ENCODE assay signal across 22 cellular contexts in genomic region chr7:131119381-131119780, GRCh38.
A peak's percentile ranks its signal among the peaks of the same experiment; 100 is the strongest.
DNase-seq lines count a peak whose midpoint lies in the region; ATAC-seq, FAIRE-seq and TF ChIP-seq lines count a peak whose summit lies in the region.
"Had no signal": no experiment of that assay in that cellular context is flagged by ENCODE, and none has a peak within 500 bp of the region (broad histone marks: within the 10 kb centered on the region; RNA-seq: fewer than 3 reads in every experiment).

No MANE protein-coding gene starts in this region.

- no peaks in the 10 kb centered on the region for H3K36me3 ChIP-seq in mammary epithelial cell (ENCODE audit: insufficient read depth, low read length)
- no peaks in the 10 kb centered on the region; the same call in 1 of the 2 replicates for H3K36me3 ChIP-seq in Karpas-422 (ENCODE audit: insufficient read depth, low read length)
- H3K36me3 ChIP-seq in K562 (ENCODE audit: control insufficient read depth, insufficient read depth, low read length), result no peaks in the 10 kb centered on the region
- H3K36me3 ChIP-seq in OCI-LY7 (ENCODE audit: insufficient read depth, low read length), result peaks cover 18% of the 10 kb centered on the region

- H3K9me3 ChIP-seq in mammary epithelial cell (replicated peaks; ENCODE audit: insufficient read depth, low read length) (no peaks in the 10 kb centered on the region), Karpas-422 (ENCODE audit: low read length) (peaks cover 11% of the 10 kb centered on the region), K562 (replicated peaks; ENCODE audit: control insufficient read depth, insufficient read depth, low read depth, low read length) (peaks cover 3% of the 10 kb centered on the region; the same call in 1 of the 2 replicates), OCI-LY7 (ENCODE audit: low read length) (peaks cover 20% of the 10 kb centered on the region; the same call in 1 of the 2 replicates)

- H3K9me3 Mint-ChIP-seq in MCF 10A (ENCODE audit: unreplicated experiment), result peaks cover 8% of the 10 kb centered on the region
- H3K9me3 Mint-ChIP-seq: CD4-positive, alpha-beta T cell had no signal

- H3K27ac Mint-ChIP-seq in MCF 10A (ENCODE audit: low read depth, unreplicated experiment), result peak overlapping the region; percentile 46
- H3K27ac Mint-ChIP-seq: CD4-positive, alpha-beta T cell; CD8-positive, alpha-beta T cell had no signal

- TF ChIP-seq EP300 in K562 (IDR thresholded peaks at IDR 0.05; ENCODE audit: low read length), result no peak

- H3K36me3 Mint-ChIP-seq in MCF 10A (ENCODE audit: insufficient read depth, unreplicated experiment), result no peaks in the 10 kb centered on the region
- H3K36me3 Mint-ChIP-seq: CD8-positive, alpha-beta T cell had no signal

- H3K4me1 Mint-ChIP-seq in MCF 10A (ENCODE audit: insufficient read depth, unreplicated experiment), result no peaks in the 10 kb centered on the region

- DNase-seq in MCF 10A (ENCODE audit: unreplicated experiment) (no peak), mammary epithelial cell (no peak), Karpas-422 (no peak), K562 (ENCODE audit: extremely low read depth in 1 of 4, low spot score in 3 of 4) (no peak), OCI-LY7 (ENCODE audit: low spot score) (no peak)
- DNase-seq: AML-193; Caco-2; Calu3; CD4-positive, alpha-beta T cell; CD8-positive, alpha-beta T cell; DMS79 treated with DMSO at 0.1 percent for 48 hours; GF-D8 had no signal

- no peak for FAIRE-seq in K562 (lab: Jason Lieb, UNC)
- FAIRE-seq: A549, D721Med, G401.6, GM12891, GM19239 had no signal

- POLR2A ChIA-PET in MCF 10A (lab: Yijun Ruan, JAX), result no interaction called here
- POLR2A ChIA-PET in K562 (lab: Yijun Ruan, JAX), result no interaction called here
- POLR2A ChIA-PET in OCI-LY7 (lab: Charles Lee), result interaction anchor here (8.9 kb wide), 1 partner anchor 10 kb away, joined by 186 read pairs; no protein-coding TSS in a partner anchor

- no TSS peak for BruUV-seq in MCF 10A (replicated peaks; lab: Mats Ljungman, UMichigan)
- BruUV-seq in mammary epithelial cell (replicated peaks; lab: Mats Ljungman, UMichigan), result no TSS peak
- no TSS peak for BruUV-seq in K562 (replicated peaks; lab: Mats Ljungman, UMichigan)
- no TSS peak for BruUV-seq in OCI-LY7 (replicated peaks; lab: Mats Ljungman, UMichigan)

- CTCF ChIA-PET in MCF 10A (lab: Yijun Ruan, JAX) (interaction anchor here (0.6 kb wide), 1 partner anchor 19 kb away, joined by 5 read pairs; no protein-coding TSS in a partner anchor), mammary epithelial cell (lab: Charles Lee; ENCODE audit: low non-redundant PET) (interaction anchor here (0.7 kb wide), 1 partner anchor 31 kb away, joined by 4 read pairs; no protein-coding TSS in a partner anchor), K562 (lab: Yijun Ruan, JAX; ENCODE audit: low intra/inter-chr PET ratio) (no interaction called here), OCI-LY7 (lab: Charles Lee; ENCODE audit: unreplicated experiment) (no interaction called here)

- H3K4me2 ChIP-seq in mammary epithelial cell (ENCODE audit: insufficient read depth, low read depth, low read length) (no peak overlapping the region), Karpas-422 (ENCODE audit: low read depth, low read length, poor library complexity, severe bottlenecking) (no peak overlapping the region), K562 (ENCODE audit: insufficient read depth, low read length) (no peak overlapping the region), OCI-LY7 (ENCODE audit: low read length) (no peak overlapping the region)
- H3K4me2 ChIP-seq: A549; BLaER1 treated with 17β-estradiol and CSF1 and Interleukin-3, amounts not matched to agents 10 nM and 100 nM had no signal

- dilution Hi-C loops in mammary epithelial cell (cut with HindIII; ENCODE audit: low sequenced_read_pairs), result no loop called here

- 86% methylated on average over 1 of the region's 1 CpG for WGBS in mammary epithelial cell (ENCODE audit: low coverage, missing lambda C conversion rate)
- WGBS in K562 (ENCODE audit: insufficient coverage, low coverage, missing lambda C conversion rate), result 11% methylated on average over 1 of the region's 1 CpG

- no peak overlapping the region for H2AFZ ChIP-seq in mammary epithelial cell (ENCODE audit: low read depth, low read length)
- no peak overlapping the region for H2AFZ ChIP-seq in Karpas-422 (ENCODE audit: low read length)
- no peak overlapping the region for H2AFZ ChIP-seq in K562 (ENCODE audit: low read depth, low read length)
- H2AFZ ChIP-seq in OCI-LY7 (ENCODE audit: low read length), result no peak overlapping the region

- in situ Hi-C loops in mammary epithelial cell (cut with MboI; ENCODE audit: low sequenced_read_pairs in 2 of 2) (loop anchor here in 1 of 2 donors (25.0 kb wide), 1 partner anchor 168 kb away; no protein-coding TSS in a partner anchor), K562 (cut with MboI) (no loop called here)

- H3K9me2 ChIP-seq in Karpas-422 (replicated peaks; ENCODE audit: insufficient read depth, low read length) (no peaks in the 10 kb centered on the region), OCI-LY7 (ENCODE audit: insufficient read depth, low read length) (no peaks in the 10 kb centered on the region)

- H3K4me1 ChIP-seq in mammary epithelial cell (ENCODE audit: insufficient read depth, low read length) (no peaks in the 10 kb centered on the region), Karpas-422 (ENCODE audit: low read length) (peaks cover 42% of the 10 kb centered on the region), K562 (replicated peaks in 1 of 2; ENCODE audit: control insufficient read depth in 2 of 2, insufficient read depth in 2 of 2, low read length in 2 of 2) (peaks cover 0 to 3% of the 10 kb centered on the region in 2 experiments; a peak in 3 of 5 replicates), OCI-LY7 (ENCODE audit: insufficient read depth, low read length, poor library complexity, severe bottlenecking) (peaks cover 32% of the 10 kb centered on the region)
- H3K4me1 ChIP-seq: A549, Caco-2 had no signal

- H3K4me3 Mint-ChIP-seq in MCF 10A (ENCODE audit: unreplicated experiment), result no peak overlapping the region
- H3K4me3 Mint-ChIP-seq: B cell; CD4-positive, alpha-beta T cell; CD8-positive, alpha-beta T cell had no signal

- no peak for ATAC-seq in K562
- no peak for ATAC-seq in HG03280 (IDR thresholded peaks at IDR 0.05; ENCODE audit: unreplicated experiment)
- ATAC-seq: A549; CD8-positive, alpha-beta T cell had no signal

- TF ChIP-seq CTCF in MCF 10A (IDR thresholded peaks at IDR 0.05; ENCODE audit: unreplicated experiment), result no peak
- TF ChIP-seq CTCF in mammary epithelial cell (conservative IDR thresholded peaks at IDR 0.05 in 1 of 2, IDR thresholded peaks at IDR 0.05 in 1 of 2; ENCODE audit: extremely low read depth in 1 of 2, insufficient read depth in 1 of 2, low read depth in 1 of 2, low read length in 2 of 2), result no peak
- no peak for TF ChIP-seq CTCF in K562 (IDR thresholded peaks at IDR 0.05 in 2 of 3, conservative IDR thresholded peaks at IDR 0.05 in 1 of 3; ENCODE audit: insufficient read depth in 2 of 3, low read depth in 1 of 3, low read length in 3 of 3)
- no peak for TF ChIP-seq CTCF in OCI-LY7 (conservative IDR thresholded peaks at IDR 0.05; ENCODE audit: low read length)

- H3K27ac ChIP-seq in mammary epithelial cell (ENCODE audit: insufficient read depth, low read depth, low read length), result no peak overlapping the region
- H3K27ac ChIP-seq in Karpas-422 (ENCODE audit: low read length), result peak overlapping the region; percentile 31; the same call in 1 of the 2 replicates
- H3K27ac ChIP-seq in K562 (ENCODE audit: extremely low read depth, low read depth, low read length), result no peak overlapping the region
- H3K27ac ChIP-seq in OCI-LY7 (ENCODE audit: low read depth, low read length, poor library complexity, severe bottlenecking), result no peak overlapping the region
- H3K27ac ChIP-seq: 22Rv1; A549; BLaER1 treated with 17β-estradiol and CSF1 and Interleukin-3, amounts not matched to agents 10 nM and 100 nM; C4-2B had no signal

- H3K4me3 ChIP-seq in mammary epithelial cell (replicated peaks in 1 of 3; ENCODE audit: insufficient read depth in 1 of 3, low read depth in 2 of 3, low read length in 3 of 3) (no peak overlapping the region), Karpas-422 (ENCODE audit: low read length) (no peak overlapping the region), K562 (no peak overlapping the region), OCI-LY7 (ENCODE audit: low read depth, low read length, poor library complexity, severe bottlenecking) (no peak overlapping the region)
- H3K4me3 ChIP-seq: A549; BLaER1 treated with 17β-estradiol and CSF1 and Interleukin-3, amounts not matched to agents 10 nM and 100 nM had no signal

- intact Hi-C loops in MCF 10A (cut with micrococcal nuclease) (no loop called here), mammary epithelial cell (cut with micrococcal nuclease) (no loop called here), K562 (cut with micrococcal nuclease) (no loop called here), OCI-LY7 (cut with micrococcal nuclease; ENCODE audit: unreplicated experiment) (no loop called here)

- H3K79me2 ChIP-seq in mammary epithelial cell (ENCODE audit: insufficient read depth, low read length) (no peaks in the 10 kb centered on the region), Karpas-422 (ENCODE audit: low read length) (no peaks in the 10 kb centered on the region), K562 (ENCODE audit: control insufficient read depth, insufficient read depth, low read length) (no peaks in the 10 kb centered on the region), OCI-LY7 (ENCODE audit: insufficient read depth, low read depth, low read length) (no peaks in the 10 kb centered on the region)

- no peaks in the 10 kb centered on the region for H3K27me3 Mint-ChIP-seq in MCF 10A (ENCODE audit: insufficient read depth, unreplicated experiment)
- H3K27me3 Mint-ChIP-seq: B cell; CD4-positive, alpha-beta T cell had no signal

- H3K27me3 ChIP-seq in mammary epithelial cell (ENCODE audit: insufficient read depth, low read length) (no peaks in the 10 kb centered on the region), Karpas-422 (ENCODE audit: low read length) (no peaks in the 10 kb centered on the region), K562 (ENCODE audit: control insufficient read depth in 2 of 2, insufficient read depth in 2 of 2, low read length in 2 of 2) (peaks cover 5 to 6% of the 10 kb centered on the region in 2 experiments; a peak in 2 of 5 replicates)
- H3K27me3 ChIP-seq: BLaER1 treated with 17β-estradiol and CSF1 and Interleukin-3, amounts not matched to agents 10 nM and 100 nM had no signal

- H4K20me1 ChIP-seq in mammary epithelial cell (ENCODE audit: insufficient read depth, low read length) (no peaks in the 10 kb centered on the region), Karpas-422 (ENCODE audit: insufficient read depth, low read depth, low read length) (no peaks in the 10 kb centered on the region), K562 (replicated peaks; ENCODE audit: control insufficient read depth, insufficient read depth, low read length) (no peaks in the 10 kb centered on the region), OCI-LY7 (ENCODE audit: insufficient read depth, low read length) (no peaks in the 10 kb centered on the region)
- H4K20me1 ChIP-seq: BLaER1 treated with 17β-estradiol and CSF1 and Interleukin-3, amounts not matched to agents 10 nM and 100 nM had no signal

- no peaks in the 10 kb centered on the region for H3K9me1 ChIP-seq in K562 (ENCODE audit: control insufficient read depth, insufficient read depth, low read length)

- H3K9ac ChIP-seq in mammary epithelial cell (ENCODE audit: insufficient read depth, low read length) (no peak overlapping the region), Karpas-422 (ENCODE audit: low read length) (no peak overlapping the region), K562 (ENCODE audit: insufficient read depth in 1 of 2, low read depth in 2 of 2, low read length in 2 of 2) (no peak overlapping the region)
- H3K9ac ChIP-seq: BLaER1 treated with 17β-estradiol and CSF1 and Interleukin-3, amounts not matched to agents 10 nM and 100 nM had no signal

- TF ChIP-seq POLR2A in K562 (conservative IDR thresholded peaks at IDR 0.05), result no peak

- TF ChIP-seq RAD21 in K562 (CRISPR knock-in tag; conservative IDR thresholded peaks at IDR 0.05 in 1 of 2, IDR thresholded peaks at IDR 0.05 in 1 of 2), result no peak

Comparison
In these comparisons a context has a peak if more than half of its experiments do, and no peak if none do; other contexts are left out.
1. CTCF ChIA-PET loops: an anchor here in MCF 10A (0.6 kb wide) and mammary epithelial cell (0.7 kb wide); none called in K562 and OCI-LY7.